Comparison of ENCODE assay signal across 1 cellular context in the genomic region with DNA sequence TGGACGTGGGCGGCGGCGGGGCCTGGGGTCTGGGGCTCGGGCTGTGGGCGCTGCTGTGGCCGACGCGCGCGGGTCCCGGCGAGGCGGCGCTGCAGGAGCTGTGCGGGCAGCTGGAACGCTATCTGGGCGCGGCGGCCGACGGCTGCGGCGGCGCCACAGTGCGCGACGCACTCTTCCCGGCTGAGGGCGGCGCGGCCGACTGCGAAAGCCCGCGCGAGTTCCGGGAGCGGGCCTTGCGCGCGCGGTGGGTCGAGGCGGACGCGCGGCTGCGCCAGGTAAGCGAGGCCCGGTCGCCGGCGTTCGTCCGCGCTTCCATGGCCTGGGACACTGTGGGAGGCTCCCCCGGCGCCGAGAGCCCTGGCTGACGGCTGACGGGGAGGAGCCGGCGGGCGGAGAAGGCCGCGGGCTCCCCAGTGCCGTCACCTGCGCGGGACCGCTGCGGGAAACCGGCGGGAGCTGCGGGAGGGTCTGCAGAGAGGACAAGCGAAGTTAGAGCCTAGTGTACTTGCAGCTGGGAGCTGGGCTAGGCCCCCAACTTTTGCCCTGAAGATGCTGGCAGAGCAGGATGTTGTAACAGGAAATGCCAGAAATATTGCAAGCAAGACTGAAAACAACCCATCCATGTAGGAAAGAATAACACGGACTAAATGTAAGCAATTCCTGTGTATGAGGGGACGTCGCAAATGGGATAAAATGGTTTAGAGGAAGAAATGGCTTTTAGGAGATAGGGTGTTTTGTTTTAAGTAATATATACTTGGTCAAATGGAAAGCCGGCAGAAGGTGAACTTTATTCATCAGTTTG.
TF ChIP-seq lines count a peak whose summit lies in the region.

No MANE protein-coding gene starts in this region.

TF ChIP-seq in HEK293, 187 proteins besides CTCF, POLR2A, EP300 and RAD21 (continued from another document):
- TF ChIP-seq, protein P1, sequence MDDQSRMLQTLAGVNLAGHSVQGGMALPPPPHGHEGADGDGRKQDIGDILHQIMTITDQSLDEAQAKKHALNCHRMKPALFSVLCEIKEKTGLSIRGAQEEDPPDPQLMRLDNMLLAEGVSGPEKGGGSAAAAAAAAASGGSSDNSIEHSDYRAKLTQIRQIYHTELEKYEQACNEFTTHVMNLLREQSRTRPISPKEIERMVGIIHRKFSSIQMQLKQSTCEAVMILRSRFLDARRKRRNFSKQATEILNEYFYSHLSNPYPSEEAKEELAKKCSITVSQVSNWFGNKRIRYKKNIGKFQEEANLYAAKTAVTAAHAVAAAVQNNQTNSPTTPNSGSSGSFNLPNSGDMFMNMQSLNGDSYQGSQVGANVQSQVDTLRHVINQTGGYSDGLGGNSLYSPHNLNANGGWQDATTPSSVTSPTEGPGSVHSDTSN (CRISPR knock-in tag; IDR thresholded peaks at IDR 0.05), result no peak; the same call in none of the 2 replicates
- TF ChIP-seq ZNF335 (tag by site-specific recombination; conservative IDR thresholded peaks at IDR 0.05), result peak; percentile 66
- TF ChIP-seq, protein P2, sequence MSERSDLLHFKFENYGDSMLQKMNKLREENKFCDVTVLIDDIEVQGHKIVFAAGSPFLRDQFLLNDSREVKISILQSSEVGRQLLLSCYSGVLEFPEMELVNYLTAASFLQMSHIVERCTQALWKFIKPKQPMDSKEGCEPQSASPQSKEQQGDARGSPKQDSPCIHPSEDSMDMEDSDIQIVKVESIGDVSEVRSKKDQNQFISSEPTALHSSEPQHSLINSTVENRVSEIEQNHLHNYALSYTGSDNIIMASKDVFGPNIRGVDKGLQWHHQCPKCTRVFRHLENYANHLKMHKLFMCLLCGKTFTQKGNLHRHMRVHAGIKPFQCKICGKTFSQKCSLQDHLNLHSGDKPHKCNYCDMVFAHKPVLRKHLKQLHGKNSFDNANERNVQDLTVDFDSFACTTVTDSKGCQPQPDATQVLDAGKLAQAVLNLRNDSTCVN (tag by site-specific recombination; optimal IDR thresholded peaks at IDR 0.05), result peak; percentile 72
- TF ChIP-seq, protein P3, sequence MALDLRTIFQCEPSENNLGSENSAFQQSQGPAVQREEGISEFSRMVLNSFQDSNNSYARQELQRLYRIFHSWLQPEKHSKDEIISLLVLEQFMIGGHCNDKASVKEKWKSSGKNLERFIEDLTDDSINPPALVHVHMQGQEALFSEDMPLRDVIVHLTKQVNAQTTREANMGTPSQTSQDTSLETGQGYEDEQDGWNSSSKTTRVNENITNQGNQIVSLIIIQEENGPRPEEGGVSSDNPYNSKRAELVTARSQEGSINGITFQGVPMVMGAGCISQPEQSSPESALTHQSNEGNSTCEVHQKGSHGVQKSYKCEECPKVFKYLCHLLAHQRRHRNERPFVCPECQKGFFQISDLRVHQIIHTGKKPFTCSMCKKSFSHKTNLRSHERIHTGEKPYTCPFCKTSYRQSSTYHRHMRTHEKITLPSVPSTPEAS (tag by site-specific recombination; IDR thresholded peaks at IDR 0.05), result no peak
- no peak for TF ChIP-seq ZNF473 (tag by site-specific recombination; IDR thresholded peaks at IDR 0.05)
